In genomic region chr3:55857635-55858034, GRCh38 we compare ENCODE assay signal across 23 cellular contexts.
"Had no signal": no experiment of that assay in that cellular context is flagged by ENCODE, and none has a peak within 500 bp of the region (broad histone marks: within the 10 kb centered on the region; RNA-seq: fewer than 3 reads in every experiment).

No MANE protein-coding gene starts in this region.

- DNase-seq: Karpas-422, KG1, MG63, NCI-H1092, NCI-H1105 treated with DMSO at 0.1 percent for 48 hours, NCI-H1417 treated with DMSO at 0.1 percent for 48 hours, NCI-H146, NCI-H1694 treated with DMSO at 0.1 percent for 48 hours, NCI-H1930, NCI-H2081 treated with DMSO at 0.1 percent for 48 hours, NCI-H2171, NCI-H226, NCI-H446, NCI-H510A, NCI-H524 treated with DMSO at 0.1 percent for 48 hours, NCI-H69, NCI-H774, Right ventricle myocardium superior, RPMI8226, SIG-M5 had no signal

- H3K27me3 ChIP-seq: MG63, SJSA1 had no signal

- H3K36me3 ChIP-seq: MG63, SJSA1 had no signal

- H3K27ac ChIP-seq: SJSA1, SK-N-MC had no signal

- FAIRE-seq: RCC 7860 had no signal

- H3K4me3 ChIP-seq: MG63, SJSA1, SK-N-MC had no signal

- H3K9me3 ChIP-seq: MG63, SJSA1 had no signal
